19 cellular contexts compared by ENCODE assay signal in the genomic region with DNA sequence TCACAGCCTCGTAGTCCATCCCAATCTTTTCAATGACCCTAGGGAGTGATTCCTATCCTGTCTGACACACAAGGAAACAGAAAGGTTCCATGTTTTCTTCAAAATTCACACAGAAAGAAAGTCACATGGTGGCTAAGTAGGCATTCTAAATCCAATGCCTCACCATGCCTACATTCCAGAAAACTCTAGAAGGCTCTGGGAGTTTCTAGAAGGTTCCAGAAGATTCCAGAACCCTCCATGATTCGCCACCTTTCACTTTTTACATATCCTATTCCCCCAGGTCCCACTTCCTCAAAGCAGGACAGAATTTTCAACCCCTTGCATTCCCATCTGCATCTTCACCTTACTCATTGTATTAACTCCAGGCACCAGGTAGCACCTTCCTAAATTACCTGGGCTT. TPM values are rescaled to one million over a fixed set of nuclear protein-coding genes. Genes with fewer than 3 reads are reported as not detected.
"Had no signal": no experiment of that assay in that cellular context is flagged by ENCODE, and none has a peak within 500 bp of the region (broad histone marks: within the 10 kb centered on the region; RNA-seq: fewer than 3 reads in every experiment).

No MANE protein-coding gene starts in this region.

- H3K27me3 ChIP-seq: dorsolateral prefrontal cortex, heart left ventricle, right atrium auricular region, sigmoid colon, stomach had no signal

- H3K27ac Mint-ChIP-seq: type B pancreatic cell had no signal

- H3K4me3 ChIP-seq: dorsolateral prefrontal cortex, heart left ventricle, right atrium auricular region, sigmoid colon, skin epidermis, stomach had no signal

- ATAC-seq: heart left ventricle; left colon; left ventricle myocardium superior; naive thymus-derived CD8-positive, alpha-beta T cell had no signal

- H3K36me3 ChIP-seq: right atrium auricular region, sigmoid colon had no signal

- H3K4me3 Mint-ChIP-seq: type B pancreatic cell had no signal

- H3K27ac ChIP-seq: heart left ventricle, right atrium auricular region, sigmoid colon, skin epidermis had no signal

- DNase-seq: cortex of kidney; dorsolateral prefrontal cortex; effector CD8-positive, alpha-beta T cell; foreskin melanocyte; heart left ventricle; hippocampal formation; left colon; left ventricle myocardium superior; posterior cingulate gyrus; sigmoid colon; stimulated activated CD4-positive, alpha-beta T cell treated with anti-CD3 and anti-CD28 coated beads, Interleukin-12 subunit alpha, Interleukin-12 subunit beta, amount 100 ng/mL, for 4 hours; stimulated activated CD4-positive, alpha-beta T cell treated with anti-CD3 and anti-CD28 coated beads, Interleukin-2, amount 100 ng/mL, for 48 hours; stomach; substantia nigra had no signal

- H3K9me3 Mint-ChIP-seq: naive thymus-derived CD8-positive, alpha-beta T cell; type B pancreatic cell had no signal

- FAIRE-seq: urothelium cell line had no signal

- H3K9me3 ChIP-seq: heart left ventricle, right atrium auricular region, sigmoid colon, stomach had no signal

RNA-seq across cellular contexts. Expression of a gene that starts 41.7 kb away (rescaled TPM):
- polyA plus RNA-seq: naive thymus-derived CD8-positive, alpha-beta T cell had no signal
